In genomic region chr12:5345534-5345933, GRCh38 we compare ENCODE assay signal across 21 cellular contexts.
DNase-seq lines count a peak whose midpoint lies in the region; ATAC-seq, FAIRE-seq and TF ChIP-seq lines count a peak whose summit lies in the region.
"Had no signal": no experiment of that assay in that cellular context is flagged by ENCODE, and none has a peak within 500 bp of the region (broad histone marks: within the 10 kb centered on the region; RNA-seq: fewer than 3 reads in every experiment).

No MANE protein-coding gene starts in this region.

- H3K4me1 ChIP-seq in A549: no peaks in the 10 kb centered on the region
- H3K4me1 ChIP-seq in foreskin keratinocyte: peaks cover 3% of the 10 kb centered on the region
- H3K4me1 ChIP-seq in tibial nerve: no peaks in the 10 kb centered on the region
- H3K4me1 ChIP-seq: BE2C; BLaER1 treated with 17β-estradiol and CSF1 and Interleukin-3, amounts not matched to agents 10 nM and 100 nM had no signal

- H3K4me2 ChIP-seq in A549: no peak overlapping the region
- H3K4me2 ChIP-seq: BLaER1 treated with 17β-estradiol and CSF1 and Interleukin-3, amounts not matched to agents 10 nM and 100 nM had no signal

- ATAC-seq in A549 (no peak), foreskin keratinocyte (peak; percentile 62)

- FAIRE-seq in A549 (lab: Jason Lieb, UNC) (no peak), bronchial epithelial cell (lab: Jason Lieb, UNC) (peak; percentile 28)
- FAIRE-seq: D721Med, G401.6, GM12892, H1 had no signal

- DNase-seq in A549 (ENCODE audit: low read depth in 1 of 2, low spot score in 1 of 2) (no peak), DMS53 (lab: John Stamatoyannopoulos, UW) (peak; percentile 57), bronchial epithelial cell (ENCODE audit: low read depth) (peak; percentile 60), foreskin keratinocyte (peak in 1 of 2 donors; percentile 50), KBM-7 (no peak), kidney glomerular epithelial cell (lab: John Stamatoyannopoulos, UW) (no peak), tibial nerve (ENCODE audit: low spot score in 2 of 2) (no peak)
- DNase-seq: AML-193; BE2C; CD4-positive, alpha-beta T cell; CD8-positive, alpha-beta memory T cell; DMS 273 treated with DMSO at 0.1 percent for 48 hours; DND-41; GM23248; H7; HCEC 1CT had no signal

- no peaks in the 10 kb centered on the region for H3K9me3 ChIP-seq in A549
- H3K9me3 ChIP-seq in tibial nerve: no peaks in the 10 kb centered on the region
- H3K9me3 ChIP-seq: BE2C; BLaER1 treated with 17β-estradiol and CSF1 and Interleukin-3, amounts not matched to agents 10 nM and 100 nM had no signal

- TF ChIP-seq CTCF in A549 (IDR thresholded peaks at IDR 0.05) (no peak), bronchial epithelial cell (IDR thresholded peaks at IDR 0.05; ENCODE audit: insufficient read depth, low read length, severe bottlenecking) (no peak), foreskin keratinocyte (conservative IDR thresholded peaks at IDR 0.05) (no peak), tibial nerve (IDR thresholded peaks at IDR 0.05) (no peak)

- H3K27ac ChIP-seq in A549 (no peak overlapping the region), foreskin keratinocyte (no peak overlapping the region), tibial nerve (no peak overlapping the region)
- H3K27ac ChIP-seq: BLaER1 treated with 17β-estradiol and CSF1 and Interleukin-3, amounts not matched to agents 10 nM and 100 nM; GM23248 had no signal

- TF ChIP-seq EP300 in A549 (IDR thresholded peaks at IDR 0.05): no peak
- TF ChIP-seq EP300 in tibial nerve (IDR thresholded peaks at IDR 0.05): no peak

- H3K27me3 ChIP-seq in bronchial epithelial cell (ENCODE audit: control insufficient read depth, insufficient read depth, low read length) (no peaks in the 10 kb centered on the region), foreskin keratinocyte (no peaks in the 10 kb centered on the region), tibial nerve (no peaks in the 10 kb centered on the region)
- H3K27me3 ChIP-seq: BE2C; BLaER1 treated with 17β-estradiol and CSF1 and Interleukin-3, amounts not matched to agents 10 nM and 100 nM had no signal

- in situ Hi-C loops in KBM-7 (cut with MboI; ENCODE audit: low pct_unique_long_range_greater_than_20kb, low sequenced_read_pairs): no loop called here

- POLR2A ChIA-PET in A549 (lab: Yijun Ruan, JAX): no interaction called here

- H3K4me3 ChIP-seq in A549 (no peak overlapping the region), bronchial epithelial cell (ENCODE audit: low read depth, low read length) (no peak overlapping the region), tibial nerve (no peak overlapping the region)
- H3K4me3 ChIP-seq: BLaER1 treated with 17β-estradiol and CSF1 and Interleukin-3, amounts not matched to agents 10 nM and 100 nM; GM23248 had no signal

- no peak for TF ChIP-seq POLR2A in A549 (IDR thresholded peaks at IDR 0.05; ENCODE audit: low read length)
- TF ChIP-seq POLR2A in tibial nerve (IDR thresholded peaks at IDR 0.05): no peak

- CTCF ChIA-PET in A549 (lab: Yijun Ruan, JAX): interaction anchor here (0.7 to 1.2 kb wide), 2 partner anchors 10 to 55 kb away, joined by 3 read pairs; no protein-coding TSS in a partner anchor

- TF ChIP-seq RAD21 in A549 (conservative IDR thresholded peaks at IDR 0.05 in 1 of 2, IDR thresholded peaks at IDR 0.05 in 1 of 2): no peak

- H3K36me3 ChIP-seq in bronchial epithelial cell (ENCODE audit: control insufficient read depth, insufficient read depth, low read length) (no peaks in the 10 kb centered on the region), tibial nerve (no peaks in the 10 kb centered on the region)
- H3K36me3 ChIP-seq: BE2C; BLaER1 treated with 17β-estradiol and CSF1 and Interleukin-3, amounts not matched to agents 10 nM and 100 nM had no signal

TF ChIP-seq in A549, 52 proteins besides CTCF, POLR2A, EP300 and RAD21:
- no peak for TF ChIP-seq FOSL2 (IDR thresholded peaks at IDR 0.05)
- peak; percentile 50 for TF ChIP-seq FOSL2 (CRISPR knock-in tag; IDR thresholded peaks at IDR 0.05)
- no peak for TF ChIP-seq USF2 (IDR thresholded peaks at IDR 0.05)
- no peak for TF ChIP-seq ELK1 (IDR thresholded peaks at IDR 0.05; ENCODE audit: low read depth, low read length)
- TF ChIP-seq ZSCAN20 (CRISPR knock-in tag; IDR thresholded peaks at IDR 0.05): no peak
- no peak for TF ChIP-seq NPAS2 (CRISPR knock-in tag; IDR thresholded peaks at IDR 0.05; ENCODE audit: borderline replicate concordance)
- TF ChIP-seq BCL3 (IDR thresholded peaks at IDR 0.05): no peak
- no peak for TF ChIP-seq SREBF2 (IDR thresholded peaks at IDR 0.05)

Comparison
In these comparisons a context has a peak if more than half of its experiments do, and no peak if none do; other contexts are left out.
1. DNase-seq: peak in DMS53 (single experiment) and bronchial epithelial cell (single experiment); none in A549 (0 of 2), KBM-7 (single experiment), kidney glomerular epithelial cell (single experiment) and tibial nerve (0 of 2).